Comparison of ENCODE assay signal across 15 cellular contexts in the genomic region with DNA sequence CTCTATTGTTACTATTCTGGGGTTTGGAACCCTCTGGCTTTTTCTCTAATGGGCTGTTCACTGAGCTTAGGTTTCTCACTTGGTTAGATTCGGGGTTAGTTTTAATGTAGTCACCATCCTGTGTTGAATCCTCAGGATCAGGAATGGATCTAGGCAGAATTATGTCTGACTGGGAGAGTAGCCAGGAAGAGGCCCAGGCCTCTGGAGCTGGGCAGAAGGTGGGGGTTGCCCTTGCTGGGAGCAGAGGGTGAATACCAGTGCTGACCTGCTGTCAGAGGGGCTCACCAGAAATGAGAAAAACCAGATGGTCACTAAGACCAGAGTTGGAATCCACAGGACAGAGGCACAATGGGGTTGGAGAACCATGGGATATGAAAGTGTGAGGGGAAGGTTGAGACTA.
"Had no signal": no experiment of that assay in that cellular context is flagged by ENCODE, and none has a peak within 500 bp of the region (broad histone marks: within the 10 kb centered on the region; RNA-seq: fewer than 3 reads in every experiment).

No MANE protein-coding gene starts in this region.

- H3K9me3 ChIP-seq: colonic mucosa, gastrocnemius medialis, thoracic aorta had no signal

- H3K27ac ChIP-seq: colonic mucosa, gastrocnemius medialis, ovary, thoracic aorta had no signal

- H3K27ac Mint-ChIP-seq: activated naive CD8-positive, alpha-beta T cell; memory B cell; nephron progenitor cell; stimulated activated naive CD8-positive, alpha-beta T cell treated with anti-CD3 and anti-CD28 coated beads, Interleukin-15, amount 100 ng/mL, for 72 hours; T-helper 17 cell had no signal

- ATAC-seq: gastrocnemius medialis; stimulated activated naive CD8-positive, alpha-beta T cell treated with anti-CD3 and anti-CD28 coated beads, Interleukin-15, amount 100 ng/mL, for 72 hours; T-helper 17 cell had no signal

- H3K4me1 ChIP-seq: colonic mucosa had no signal

- H3K9me3 Mint-ChIP-seq: memory B cell; nephron progenitor cell; stimulated activated naive CD8-positive, alpha-beta T cell treated with anti-CD3 and anti-CD28 coated beads, Interleukin-15, amount 100 ng/mL, for 72 hours had no signal

- H3K27me3 Mint-ChIP-seq: stimulated activated naive CD8-positive, alpha-beta T cell treated with anti-CD3 and anti-CD28 coated beads, Interleukin-15, amount 100 ng/mL, for 72 hours; T-helper 17 cell had no signal

- H3K4me3 Mint-ChIP-seq: activated naive CD8-positive, alpha-beta T cell; memory B cell; nephron progenitor cell; stimulated activated naive CD8-positive, alpha-beta T cell treated with anti-CD3 and anti-CD28 coated beads, Interleukin-15, amount 100 ng/mL, for 72 hours; T-helper 17 cell had no signal

- H3K4me1 Mint-ChIP-seq: memory B cell; nephron progenitor cell; stimulated activated naive CD8-positive, alpha-beta T cell treated with anti-CD3 and anti-CD28 coated beads, Interleukin-15, amount 100 ng/mL, for 72 hours; T-helper 17 cell had no signal

- H3K36me3 ChIP-seq: colonic mucosa, gastrocnemius medialis, ovary, thoracic aorta had no signal

- H3K36me3 Mint-ChIP-seq: activated naive CD8-positive, alpha-beta T cell; memory B cell had no signal

- H3K27me3 ChIP-seq: colonic mucosa, gastrocnemius medialis, ovary had no signal

- H3K4me3 ChIP-seq: colonic mucosa, gastrocnemius medialis, ovary, thoracic aorta had no signal

- DNase-seq: activated CD4-positive, alpha-beta T cell treated with anti-CD3 and anti-CD28 coated beads, Interleukin-2, amount 50 U/mL, for 4 hours; activated effector memory CD4-positive, alpha-beta T cell treated with anti-CD3 and anti-CD28 coated beads, Interleukin-2, amount 50 U/mL, for 16 hours; activated T-cell treated with anti-CD3 and anti-CD28 coated beads, Interleukin-2, amount 50 U/mL, for 1 hour; anterior cingulate cortex; colonic mucosa; gastrocnemius medialis; hippocampal formation; nephron progenitor cell; ovary; stimulated activated CD4-positive, alpha-beta T cell treated with anti-CD3 and anti-CD28 coated beads, Interleukin-4, amount 100 ng/mL, for 4 hours; stimulated activated naive CD8-positive, alpha-beta T cell treated with anti-CD3 and anti-CD28 coated beads, Interleukin-15, amount 100 ng/mL, for 72 hours; T-helper 17 cell had no signal
